ENCODE assay signal across 11 cellular contexts in the genomic region with DNA sequence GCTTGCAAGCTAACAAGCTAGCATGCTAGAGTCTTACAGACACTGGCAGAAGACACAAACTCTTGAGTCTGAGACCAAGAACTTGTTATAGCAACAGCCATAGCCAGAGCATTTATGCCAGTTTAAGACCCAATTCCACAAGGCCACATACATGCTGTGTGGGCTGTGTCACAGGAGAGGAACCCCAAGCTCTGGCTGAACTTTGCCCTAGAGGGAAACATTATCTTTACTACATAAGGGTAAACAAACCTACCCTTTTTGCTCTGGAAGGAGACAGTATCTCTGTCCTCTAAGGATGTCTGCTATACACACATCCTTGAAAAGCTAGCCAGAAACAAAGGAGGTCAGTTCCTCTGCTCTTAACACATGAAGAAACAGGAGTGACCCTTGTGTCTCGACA.
"Had no signal": no experiment of that assay in that cellular context is flagged by ENCODE, and none has a peak within 500 bp of the region (broad histone marks: within the 10 kb centered on the region; RNA-seq: fewer than 3 reads in every experiment).

No MANE protein-coding gene starts in this region.

- DNase-seq: activated CD4-positive, alpha-beta T cell treated with anti-CD3 and anti-CD28 coated beads for 4 hours; activated naive CD4-positive, alpha-beta T cell treated with Interleukin-2 at 50 U/mL for 16 hours; activated naive CD8-positive, alpha-beta T cell treated with anti-CD3 and anti-CD28 coated beads, Interleukin-2, amount 50 U/mL, for 24 hours; colonic mucosa; effector CD8-positive, alpha-beta T cell; hippocampal formation; lower lobe of right lung; stomach; T-helper 1 cell had no signal

- H3K4me1 ChIP-seq: colonic mucosa had no signal

- H3K9me3 Mint-ChIP-seq: activated naive CD8-positive, alpha-beta T cell treated with anti-CD3 and anti-CD28 coated beads, Interleukin-2, amount 50 U/mL, for 24 hours had no signal

- ATAC-seq: activated naive CD8-positive, alpha-beta T cell treated with anti-CD3 and anti-CD28 coated beads, Interleukin-2, amount 50 U/mL, for 24 hours; lower lobe of right lung had no signal

- H3K4me3 ChIP-seq: ascending aorta, colonic mucosa, lower lobe of right lung, stomach, thoracic aorta had no signal

- H3K36me3 ChIP-seq: ascending aorta, colonic mucosa, lower lobe of right lung, stomach, thoracic aorta had no signal

- H3K4me1 Mint-ChIP-seq: activated naive CD8-positive, alpha-beta T cell treated with anti-CD3 and anti-CD28 coated beads, Interleukin-2, amount 50 U/mL, for 24 hours had no signal

- H3K27ac Mint-ChIP-seq: activated naive CD8-positive, alpha-beta T cell treated with anti-CD3 and anti-CD28 coated beads, Interleukin-2, amount 50 U/mL, for 24 hours had no signal

- H3K9me3 ChIP-seq: ascending aorta, colonic mucosa, lower lobe of right lung, stomach, thoracic aorta had no signal

- H3K27me3 Mint-ChIP-seq: activated naive CD8-positive, alpha-beta T cell treated with anti-CD3 and anti-CD28 coated beads, Interleukin-2, amount 50 U/mL, for 24 hours had no signal

- H3K4me3 Mint-ChIP-seq: activated naive CD8-positive, alpha-beta T cell treated with anti-CD3 and anti-CD28 coated beads, Interleukin-2, amount 50 U/mL, for 24 hours had no signal
